Comparison of ENCODE assay signal across 15 cellular contexts in the genomic region with DNA sequence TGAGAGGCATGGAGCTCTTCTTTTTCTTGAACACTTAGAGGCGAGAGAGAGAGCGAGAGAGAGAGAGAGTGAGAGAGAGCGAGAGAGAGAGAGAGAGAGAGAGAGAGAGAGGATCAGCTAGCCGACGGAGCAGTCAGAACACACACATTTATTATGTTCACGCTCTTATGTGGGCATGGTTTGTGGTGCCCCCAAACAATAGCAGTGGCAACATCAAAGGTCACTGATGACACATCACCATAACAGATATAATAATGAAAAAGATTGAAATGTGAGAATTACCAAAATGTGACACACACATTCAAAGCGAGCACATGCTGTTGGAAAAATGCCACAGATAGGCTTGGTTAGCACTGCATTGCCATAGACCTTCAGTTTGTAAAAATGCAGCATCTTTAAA.
DNase-seq lines count a peak whose midpoint lies in the region; ATAC-seq, FAIRE-seq and TF ChIP-seq lines count a peak whose summit lies in the region.
"Had no signal": no experiment of that assay in that cellular context is flagged by ENCODE, and none has a peak within 500 bp of the region (broad histone marks: within the 10 kb centered on the region; RNA-seq: fewer than 3 reads in every experiment).

No MANE protein-coding gene starts in this region.

- TF ChIP-seq CTCF in Caco-2 (IDR thresholded peaks at IDR 0.05; ENCODE audit: insufficient read depth in 1 of 2, low read depth in 1 of 2, low read length in 1 of 2, severe bottlenecking in 1 of 2, unreplicated experiment in 1 of 2) (no peak), endothelial cell of umbilical vein (IDR thresholded peaks at IDR 0.05; ENCODE audit: extremely low read depth in 1 of 2, insufficient read depth in 1 of 2, low read depth in 1 of 2, low read length in 2 of 2) (no peak)

- no peak for FAIRE-seq in endothelial cell of umbilical vein (lab: Jason Lieb, UNC)

- no peaks in the 10 kb centered on the region for H3K9me1 ChIP-seq in endothelial cell of umbilical vein (replicated peaks; ENCODE audit: control insufficient read depth, extremely low read depth, insufficient read depth, low read length)

- H3K27me3 ChIP-seq in Caco-2 (replicated peaks; ENCODE audit: control insufficient read depth, insufficient read depth, low read length) (no peaks in the 10 kb centered on the region), endothelial cell of umbilical vein (ENCODE audit: control insufficient read depth in 2 of 2, insufficient read depth in 2 of 2, low read length in 2 of 2) (no peaks in the 10 kb centered on the region)

- peaks cover 67% of the 10 kb centered on the region for H3K4me1 Mint-ChIP-seq in Caco-2 (ENCODE audit: low read depth, unreplicated experiment)

- peak overlapping the region; percentile 44 for H3K4me3 Mint-ChIP-seq in Caco-2 (ENCODE audit: unreplicated experiment)
- H3K4me3 Mint-ChIP-seq: dendritic cell treated with granulocyte-macrophage colony-stimulating factor and Interleukin-4, amounts not matched to agents 40 ng/mL and 50 ng/mL, for 4 days had no signal

- DNase-seq in Caco-2 (no peak), SK-MEL-5 (ENCODE audit: low read depth, low spot score) (peak; percentile 40), endothelial cell of umbilical vein (ENCODE audit: low read depth, low spot score) (peak; percentile 79), pons (ENCODE audit: low spot score) (peak; percentile 61), NCI-H2029 treated with DMSO at 0.1 percent for 48 hours (lab: John Stamatoyannopoulos, UW) (no peak), NCI-H2227 treated with DMSO at 0.1 percent for 48 hours (lab: John Stamatoyannopoulos, UW) (no peak)
- DNase-seq: KG1, NCI-H2171 treated with DMSO at 0.1 percent for 48 hours, PC-3, T-helper 9 cell had no signal

- no peaks in the 10 kb centered on the region for H3K27me3 Mint-ChIP-seq in Caco-2 (ENCODE audit: insufficient read depth, unreplicated experiment)
- H3K27me3 Mint-ChIP-seq: dendritic cell treated with granulocyte-macrophage colony-stimulating factor and Interleukin-4, amounts not matched to agents 40 ng/mL and 50 ng/mL, for 4 days had no signal

- H3K36me3 Mint-ChIP-seq in Caco-2 (ENCODE audit: insufficient read depth, unreplicated experiment): peaks cover 21% of the 10 kb centered on the region

- peak overlapping the region; percentile 32 for H3K9ac ChIP-seq in endothelial cell of umbilical vein (replicated peaks; ENCODE audit: extremely low read depth, insufficient read depth, low read length)

- H3K27ac Mint-ChIP-seq in Caco-2 (ENCODE audit: unreplicated experiment): peak overlapping the region; percentile 77
- H3K27ac Mint-ChIP-seq: dendritic cell treated with granulocyte-macrophage colony-stimulating factor and Interleukin-4, amounts not matched to agents 40 ng/mL and 50 ng/mL, for 4 days had no signal

- H3K4me3 ChIP-seq in Caco-2 (ENCODE audit: low read depth, low read length): no peak overlapping the region
- H3K4me3 ChIP-seq in endothelial cell of umbilical vein (replicated peaks in 1 of 3; ENCODE audit: insufficient read depth in 1 of 3, low read depth in 1 of 3, low read length in 3 of 3): peak overlapping the region in 1 of 3 experiments; percentile 38
- H3K4me3 ChIP-seq: lung had no signal

- ATAC-seq in HG03378 (IDR thresholded peaks at IDR 0.05; ENCODE audit: unreplicated experiment) (no peak), GM19351 (IDR thresholded peaks at IDR 0.05; ENCODE audit: unreplicated experiment) (no peak)
- ATAC-seq: HCT116, PC-3 had no signal

- in situ Hi-C loops in SK-MEL-5 (cut with HindIII; ENCODE audit: low pct_unique_long_range_greater_than_20kb, low sequenced_read_pairs): no loop called here

- no peaks in the 10 kb centered on the region for H4K20me1 ChIP-seq in endothelial cell of umbilical vein (replicated peaks; ENCODE audit: control insufficient read depth, extremely low read depth, insufficient read depth, low read length)

- intact Hi-C loops in Caco-2 (cut with micrococcal nuclease; ENCODE audit: unreplicated experiment): no loop called here
- intact Hi-C loops in endothelial cell of umbilical vein (cut with micrococcal nuclease): no loop called here

- no TSS peak for BruUV-seq in Caco-2 (replicated peaks; lab: Mats Ljungman, UMichigan)
- no TSS peak for BruUV-seq in endothelial cell of umbilical vein (replicated peaks; lab: Mats Ljungman, UMichigan)

- peak overlapping the region; percentile 63 for H3K4me2 ChIP-seq in endothelial cell of umbilical vein (ENCODE audit: insufficient read depth, low read length)

- H3K36me3 ChIP-seq in Caco-2 (ENCODE audit: control insufficient read depth, insufficient read depth, low read length) (no peaks in the 10 kb centered on the region), endothelial cell of umbilical vein (ENCODE audit: control insufficient read depth in 2 of 2, extremely low read depth in 1 of 2, insufficient read depth in 2 of 2, low read length in 2 of 2) (no peaks in the 10 kb centered on the region)

- POLR2A ChIA-PET in Caco-2 (lab: Charles Lee): no interaction called here
- POLR2A ChIA-PET in endothelial cell of umbilical vein (lab: Charles Lee): no interaction called here

- peaks cover 10% of the 10 kb centered on the region for H3K9me3 Mint-ChIP-seq in Caco-2 (ENCODE audit: unreplicated experiment)

- no peak for TF ChIP-seq POLR2A in endothelial cell of umbilical vein (IDR thresholded peaks at IDR 0.05; ENCODE audit: low read depth, low read length)

- peaks cover 3% of the 10 kb centered on the region; the same call in 1 of the 2 replicates for H3K9me3 ChIP-seq in Caco-2
- no peaks in the 10 kb centered on the region for H3K9me3 ChIP-seq in endothelial cell of umbilical vein (replicated peaks; ENCODE audit: control insufficient read depth, insufficient read depth, low read length)

- H3K27ac ChIP-seq in endothelial cell of umbilical vein (ENCODE audit: insufficient read depth, low read depth, low read length): no peak overlapping the region

- peak overlapping the region; percentile 0 for H2AFZ ChIP-seq in endothelial cell of umbilical vein (ENCODE audit: low read depth, low read length)

- dilution Hi-C loops in endothelial cell of umbilical vein (cut with MboI; ENCODE audit: extremely low pct_ligation_motif_present, low sequenced_read_pairs): no loop called here

- peaks cover 69% of the 10 kb centered on the region for H3K4me1 ChIP-seq in Caco-2
- peaks cover 4% of the 10 kb centered on the region for H3K4me1 ChIP-seq in endothelial cell of umbilical vein (ENCODE audit: control insufficient read depth, extremely low read depth, insufficient read depth, low read length)

- H3K79me2 ChIP-seq in endothelial cell of umbilical vein (ENCODE audit: control insufficient read depth, insufficient read depth, low read length): no peaks in the 10 kb centered on the region

- CTCF ChIA-PET in Caco-2 (lab: Charles Lee) (interaction anchor here (1.1 kb wide), 1 partner anchor 44 kb away, joined by 3 read pairs; no protein-coding TSS in a partner anchor), endothelial cell of umbilical vein (lab: Charles Lee) (interaction anchor here (0.7 to 1.7 kb wide), 5 partner anchors 15 to 58 kb away, joined by 3 to 13 read pairs (median 3); no protein-coding TSS in a partner anchor)

TF ChIP-seq in endothelial cell of umbilical vein, 7 proteins besides CTCF, POLR2A, EP300 and RAD21:
- TF ChIP-seq, protein P1, sequence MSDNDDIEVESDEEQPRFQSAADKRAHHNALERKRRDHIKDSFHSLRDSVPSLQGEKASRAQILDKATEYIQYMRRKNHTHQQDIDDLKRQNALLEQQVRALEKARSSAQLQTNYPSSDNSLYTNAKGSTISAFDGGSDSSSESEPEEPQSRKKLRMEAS (IDR thresholded peaks at IDR 0.05; ENCODE audit: insufficient read depth, insufficient read length): no peak
- TF ChIP-seq FOS (IDR thresholded peaks at IDR 0.05; ENCODE audit: borderline replicate concordance, insufficient read depth, low read length): peak; percentile 63
- TF ChIP-seq JUN (IDR thresholded peaks at IDR 0.05; ENCODE audit: borderline replicate concordance, insufficient read depth, insufficient read length, low read depth): peak; percentile 41
- no peak for TF ChIP-seq MYC (IDR thresholded peaks at IDR 0.05; ENCODE audit: low read depth, low read length)

Comparison
In these comparisons a context has a peak if more than half of its experiments do, and no peak if none do; other contexts are left out.
1. DNase-seq: peak in SK-MEL-5 (single experiment), endothelial cell of umbilical vein (single experiment) and pons (single experiment); none in Caco-2 (0 of 2), NCI-H2029 treated with DMSO at 0.1 percent for 48 hours (single experiment) and NCI-H2227 treated with DMSO at 0.1 percent for 48 hours (single experiment).